ENCODE assay signal across 15 cellular contexts in genomic region chr7:95205821-95206220, GRCh38.
A peak's percentile ranks its signal among the peaks of the same experiment; 100 is the strongest.
DNase-seq lines count a peak whose midpoint lies in the region; ATAC-seq lines count a peak whose summit lies in the region.
"Had no signal": no experiment of that assay in that cellular context is flagged by ENCODE, and none has a peak within 500 bp of the region (broad histone marks: within the 10 kb centered on the region; RNA-seq: fewer than 3 reads in every experiment).

No MANE protein-coding gene starts in this region.

- peak; percentile 72 for DNase-seq in NCI-H226
- DNase-seq in dedifferentiated amniotic fluid mesenchymal stem cell (ENCODE audit: extremely low spot score): peak; percentile 35
- peak; percentile 66 for DNase-seq in myocyte (ENCODE audit: low read depth)
- DNase-seq in NCI-H1105 (lab: John Stamatoyannopoulos, UW): no peak
- DNase-seq in activated CD4-positive, alpha-beta T cell treated with anti-CD3 and anti-CD28 coated beads, Interleukin-2, amount 50 U/mL, for 4 hours: no peak
- DNase-seq: dermis blood vessel endothelial cell; heart right ventricle; NCI-H345; Peyer's patch; stimulated activated CD4-positive, alpha-beta T cell treated with anti-CD3 and anti-CD28 coated beads, Interleukin-4, amount 100 ng/mL, for 4 hours had no signal

- H3K9me3 ChIP-seq in BLaER1: no peaks in the 10 kb centered on the region
- H3K9me3 ChIP-seq: heart right ventricle, Peyer's patch, prostate gland had no signal

- no peaks in the 10 kb centered on the region for H4K20me1 ChIP-seq in BLaER1

- H3K36me3 ChIP-seq in BLaER1: no peaks in the 10 kb centered on the region
- H3K36me3 ChIP-seq: heart right ventricle, Peyer's patch, prostate gland had no signal

- no peak overlapping the region for H3K4me3 ChIP-seq in BLaER1
- H3K4me3 ChIP-seq: heart right ventricle, lung, Peyer's patch, prostate gland had no signal

- H3K9ac ChIP-seq in BLaER1: no peak overlapping the region

- peaks cover 17% of the 10 kb centered on the region for H3K4me1 ChIP-seq in BLaER1
- H3K4me1 ChIP-seq: Peyer's patch, prostate gland had no signal

- H3K27me3 ChIP-seq in BLaER1: no peaks in the 10 kb centered on the region
- H3K27me3 ChIP-seq: heart right ventricle, Peyer's patch had no signal

- peak overlapping the region; percentile 51 for H3K4me2 ChIP-seq in BLaER1

- ATAC-seq in esophagus mucosa: no peak
- ATAC-seq in GM21390 (IDR thresholded peaks at IDR 0.05; ENCODE audit: unreplicated experiment): no peak
- ATAC-seq: heart right ventricle had no signal

- no peak overlapping the region for H3K27ac ChIP-seq in BLaER1
- H3K27ac ChIP-seq: heart right ventricle, Peyer's patch, prostate gland had no signal

Comparison
In these comparisons a context has a peak if more than half of its experiments do, and no peak if none do; other contexts are left out.
1. DNase-seq: peak in NCI-H226 (single experiment), dedifferentiated amniotic fluid mesenchymal stem cell (single experiment) and myocyte (single experiment); none in NCI-H1105 (single experiment) and activated CD4-positive, alpha-beta T cell treated with anti-CD3 and anti-CD28 coated beads, Interleukin-2, amount 50 U/mL, for 4 hours (0 of 2).